ENCODE assay signal across 8 cellular contexts in the genomic region with DNA sequence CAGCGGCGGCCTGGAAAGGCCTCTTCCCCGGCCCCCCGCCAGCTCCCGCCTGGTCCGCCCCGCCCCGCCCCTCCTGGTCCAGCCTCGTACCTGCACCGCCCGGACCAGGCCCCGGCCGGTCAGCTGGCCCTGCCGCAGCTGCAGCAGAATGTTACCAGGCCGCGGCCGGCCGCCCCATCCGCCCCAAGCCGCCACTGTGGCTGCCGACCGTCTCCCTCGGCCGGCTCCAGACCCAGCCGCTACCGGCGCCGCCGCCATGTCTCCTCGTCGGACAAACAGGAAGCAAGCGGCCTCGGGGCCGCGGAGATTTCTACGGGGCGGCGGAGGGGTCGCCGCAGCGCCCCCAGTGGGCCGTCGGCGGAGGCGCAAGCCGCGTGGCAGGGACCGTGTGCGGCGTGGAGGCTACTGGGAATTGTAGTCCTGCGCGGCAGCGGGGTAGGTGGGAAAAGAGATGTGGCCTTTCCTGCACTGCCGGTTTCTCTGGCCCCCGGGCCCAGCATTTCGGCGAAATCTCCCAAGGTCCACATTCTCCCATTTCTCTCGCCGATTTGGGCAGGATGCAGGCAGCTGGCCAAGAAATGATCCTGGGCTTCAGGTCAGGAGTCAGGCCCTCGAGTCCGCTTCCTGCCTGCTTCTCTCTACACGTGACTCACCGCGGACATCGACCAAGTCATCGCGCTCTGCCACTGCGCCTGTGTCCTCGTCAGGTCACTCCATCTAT. TPM values are rescaled to one million over a fixed set of nuclear protein-coding genes. Genes with fewer than 3 reads are reported as not detected.
DNase-seq lines count a peak whose midpoint lies in the region; TF ChIP-seq lines count a peak whose summit lies in the region.

A gene with protein sequence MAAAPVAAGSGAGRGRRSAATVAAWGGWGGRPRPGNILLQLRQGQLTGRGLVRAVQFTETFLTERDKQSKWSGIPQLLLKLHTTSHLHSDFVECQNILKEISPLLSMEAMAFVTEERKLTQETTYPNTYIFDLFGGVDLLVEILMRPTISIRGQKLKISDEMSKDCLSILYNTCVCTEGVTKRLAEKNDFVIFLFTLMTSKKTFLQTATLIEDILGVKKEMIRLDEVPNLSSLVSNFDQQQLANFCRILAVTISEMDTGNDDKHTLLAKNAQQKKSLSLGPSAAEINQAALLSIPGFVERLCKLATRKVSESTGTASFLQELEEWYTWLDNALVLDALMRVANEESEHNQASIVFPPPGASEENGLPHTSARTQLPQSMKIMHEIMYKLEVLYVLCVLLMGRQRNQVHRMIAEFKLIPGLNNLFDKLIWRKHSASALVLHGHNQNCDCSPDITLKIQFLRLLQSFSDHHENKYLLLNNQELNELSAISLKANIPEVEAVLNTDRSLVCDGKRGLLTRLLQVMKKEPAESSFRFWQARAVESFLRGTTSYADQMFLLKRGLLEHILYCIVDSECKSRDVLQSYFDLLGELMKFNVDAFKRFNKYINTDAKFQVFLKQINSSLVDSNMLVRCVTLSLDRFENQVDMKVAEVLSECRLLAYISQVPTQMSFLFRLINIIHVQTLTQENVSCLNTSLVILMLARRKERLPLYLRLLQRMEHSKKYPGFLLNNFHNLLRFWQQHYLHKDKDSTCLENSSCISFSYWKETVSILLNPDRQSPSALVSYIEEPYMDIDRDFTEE (minus strand): TSS at position 284 of the 721 bp plus-strand sequence. CDS start 26 bp downstream, at position 258.

- peak within 1 kb of the TSS; percentile 94 for H3K23ac ChIP-seq in neuronal stem cell (ENCODE audit: low read depth, low read length, poor library complexity)

- H2BK5ac ChIP-seq in neuronal stem cell (ENCODE audit: low read length) = peak within 1 kb of the TSS; percentile 63

- H3K4me3 ChIP-seq in LNCaP clone FGC (ENCODE audit: low read depth, low read length) (peak within 1 kb of the TSS; percentile 81), neuronal stem cell (ENCODE audit: low read length in 2 of 2) (peak within 1 kb of the TSS; percentile 96 to 99)

- peak within 1 kb of the TSS; percentile 90 for H2BK15ac ChIP-seq in neuronal stem cell (ENCODE audit: low read length)

- H2AK5ac ChIP-seq in neuronal stem cell (ENCODE audit: low read depth, low read length) = peak within 1 kb of the TSS; percentile 89

- peak within 1 kb of the TSS; percentile 99 for H3K18ac ChIP-seq in neuronal stem cell (ENCODE audit: low read length)

- H4K8ac ChIP-seq in neuronal stem cell (ENCODE audit: low read depth, low read length) = peak within 1 kb of the TSS; percentile 89

- no peaks in the 10 kb centered on the region for H3K9me3 ChIP-seq in neuronal stem cell (replicated peaks in 1 of 2; ENCODE audit: control insufficient read depth in 2 of 2, insufficient read depth in 1 of 2, low read depth in 1 of 2, low read length in 2 of 2)

- peaks cover 0 to 18% of the 10 kb centered on the region in 2 donors for H3K36me3 ChIP-seq in neuronal stem cell (replicated peaks in 1 of 2; ENCODE audit: control insufficient read depth in 2 of 2, insufficient read depth in 2 of 2, low read length in 2 of 2)

- no CpG with 5 or more reads among the region's 69 CpGs for WGBS in neuronal stem cell (ENCODE audit: extremely low coverage in 2 of 2, insufficient read length in 2 of 2, insufficient replicate concordance in 1 of 2), 2 donors

- H3K27me3 ChIP-seq in neuronal stem cell (ENCODE audit: control insufficient read depth in 3 of 3, insufficient read depth in 3 of 3, low read depth in 1 of 3, low read length in 3 of 3) = no peaks in the 10 kb centered on the region

- H3K9ac ChIP-seq in neuronal stem cell (ENCODE audit: low read depth, low read length, poor library complexity) = peak within 1 kb of the TSS; percentile 96

- peaks cover 4 to 11% of the 10 kb centered on the region in 2 donors for H3K4me1 ChIP-seq in neuronal stem cell (ENCODE audit: control insufficient read depth in 2 of 2, insufficient read depth in 1 of 2, low read depth in 1 of 2, low read length in 2 of 2)

- H2AFZ ChIP-seq in neuronal stem cell (ENCODE audit: low read length) = peak within 1 kb of the TSS; percentile 92

- peak within 1 kb of the TSS; percentile 67 for H3K27ac ChIP-seq in neuronal stem cell (replicated peaks; ENCODE audit: low read length)
- peak within 1 kb of the TSS; percentile 96 for H3K27ac ChIP-seq in substantia nigra (ENCODE audit: low read depth, low read length, poor library complexity, severe bottlenecking)

- peak within 1 kb of the TSS; percentile 69 for H3K4me2 ChIP-seq in neuronal stem cell (ENCODE audit: insufficient read depth, low read length, poor library complexity, severe bottlenecking)

- no peaks in the 10 kb centered on the region for H3K79me1 ChIP-seq in neuronal stem cell (ENCODE audit: low read depth, low read length)

- H3K4ac ChIP-seq in neuronal stem cell (ENCODE audit: low read length) = peak within 1 kb of the TSS; percentile 69

- H4K91ac ChIP-seq in neuronal stem cell (ENCODE audit: low read depth, low read length, poor library complexity) = peak within 1 kb of the TSS; percentile 68

- H3K14ac ChIP-seq in neuronal stem cell (ENCODE audit: low read length) = peak within 1 kb of the TSS; percentile 99

- DNase-seq in GDM1 (lab: John Stamatoyannopoulos, UW) = peak; percentile 82
- peak; percentile 79 for DNase-seq in H4 (ENCODE audit: low spot score)
- no peak for DNase-seq in LNCaP clone FGC (ENCODE audit: low read depth)
- peak; percentile 88 for DNase-seq in SHP77 treated with DMSO at 0.1 percent for 48 hours (lab: John Stamatoyannopoulos, UW)
- peak; percentile 79 for DNase-seq in activated gamma-delta T cell treated with anti-CD3 and anti-CD28 coated beads, Interleukin-2, amount 50 U/mL, for 16 hours (ENCODE audit: low read depth)
- peak; percentile 85 for DNase-seq in foreskin melanocyte
- peak; percentile 92 for DNase-seq in neuronal stem cell (ENCODE audit: low spot score)
- peak; percentile 31 to 97 (median 82) for DNase-seq in substantia nigra (lab: John Stamatoyannopoulos, UW)

- peak within 1 kb of the TSS; percentile 92 for H2BK120ac ChIP-seq in neuronal stem cell (ENCODE audit: low read depth, low read length)

- H2BK12ac ChIP-seq in neuronal stem cell (ENCODE audit: low read length) = peak within 1 kb of the TSS; percentile 81

- TF ChIP-seq CTCF in LNCaP clone FGC (IDR thresholded peaks at IDR 0.05; ENCODE audit: control insufficient read depth, extremely low read depth, insufficient read depth) = peak; percentile 94

RNA-seq across cellular contexts. Expression of the gene that starts here (rescaled TPM):
- total RNA-seq in H4 (2014; rRNA removed; shearing (Covaris generic)) = 27.5 and 38.0 TPM in 2 replicates
- polyA plus RNA-seq in neuronal stem cell (2013, experiment 1 of 2) = 44.5 TPM
- 44.4 TPM for polyA plus RNA-seq in neuronal stem cell (2013, experiment 2 of 2)
